Comparison of ENCODE assay signal across 2 cellular contexts in the genomic region with DNA sequence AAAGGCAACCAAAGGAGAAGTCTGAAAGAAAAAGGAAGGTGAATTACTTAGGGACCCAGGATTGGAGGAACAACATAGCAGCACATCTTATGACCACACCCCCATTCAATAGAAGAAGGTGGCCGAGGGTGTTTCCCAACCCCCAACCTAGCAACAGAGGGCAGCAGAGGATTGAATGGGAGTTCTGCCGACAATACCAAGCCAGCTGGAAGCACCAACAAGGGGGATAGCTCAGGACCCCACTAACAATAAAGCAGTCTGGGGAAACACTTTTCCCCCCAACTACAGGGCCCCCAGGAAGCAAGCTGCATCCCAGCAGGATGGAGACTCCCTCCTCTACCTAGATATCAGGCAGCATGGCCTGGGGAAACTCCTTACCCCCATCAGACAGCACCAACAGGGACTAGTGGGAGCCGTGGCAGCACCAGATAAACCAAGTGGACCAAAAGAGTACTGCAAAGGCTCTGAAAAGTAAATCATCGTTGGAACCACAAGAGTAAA.
TF ChIP-seq lines count a peak whose summit lies in the region.

No MANE protein-coding gene starts in this region.

TF ChIP-seq in IMR-90, 13 proteins besides CTCF, POLR2A, EP300 and RAD21:
- TF ChIP-seq FOS (IDR thresholded peaks at IDR 0.05; ENCODE audit: low read depth, low read length): no peak
- TF ChIP-seq NFE2L2 (IDR thresholded peaks at IDR 0.05; ENCODE audit: low read depth, low read length): no peak
- TF ChIP-seq, protein P1, sequence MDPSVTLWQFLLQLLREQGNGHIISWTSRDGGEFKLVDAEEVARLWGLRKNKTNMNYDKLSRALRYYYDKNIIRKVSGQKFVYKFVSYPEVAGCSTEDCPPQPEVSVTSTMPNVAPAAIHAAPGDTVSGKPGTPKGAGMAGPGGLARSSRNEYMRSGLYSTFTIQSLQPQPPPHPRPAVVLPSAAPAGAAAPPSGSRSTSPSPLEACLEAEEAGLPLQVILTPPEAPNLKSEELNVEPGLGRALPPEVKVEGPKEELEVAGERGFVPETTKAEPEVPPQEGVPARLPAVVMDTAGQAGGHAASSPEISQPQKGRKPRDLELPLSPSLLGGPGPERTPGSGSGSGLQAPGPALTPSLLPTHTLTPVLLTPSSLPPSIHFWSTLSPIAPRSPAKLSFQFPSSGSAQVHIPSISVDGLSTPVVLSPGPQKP (IDR thresholded peaks at IDR 0.05; ENCODE audit: borderline replicate concordance, low read depth, low read length): no peak
- no peak for TF ChIP-seq RCOR1 (IDR thresholded peaks at IDR 0.05; ENCODE audit: insufficient replicate concordance, low read length)
- TF ChIP-seq RFX5 (IDR thresholded peaks at IDR 0.05; ENCODE audit: low read depth, low read length): no peak
- no peak for TF ChIP-seq CEBPB (IDR thresholded peaks at IDR 0.05; ENCODE audit: low read depth, low read length)
- no peak for TF ChIP-seq MXI1 (IDR thresholded peaks at IDR 0.05; ENCODE audit: borderline replicate concordance, low read depth, low read length)
- no peak for TF ChIP-seq CHD1 (IDR thresholded peaks at IDR 0.05; ENCODE audit: low read depth, low read length)
- TF ChIP-seq MAFK (IDR thresholded peaks at IDR 0.05; ENCODE audit: low read depth, low read length): no peak
- TF ChIP-seq SMC3 (IDR thresholded peaks at IDR 0.05; ENCODE audit: low read depth, low read length): no peak
- no peak for TF ChIP-seq BHLHE40 (IDR thresholded peaks at IDR 0.05; ENCODE audit: low read depth, low read length)
- no peak for TF ChIP-seq MAZ (IDR thresholded peaks at IDR 0.05; ENCODE audit: borderline replicate concordance, low read depth, low read length)

TF ChIP-seq in K562, 482 proteins besides CTCF, POLR2A, EP300 and RAD21:
- TF ChIP-seq TOE1 (IDR thresholded peaks at IDR 0.05; ENCODE audit: borderline replicate concordance) (0 out of 2 replicates have a peak, but pooled peaks have one; percentile 15), TOE1 (CRISPR knock-in tag; IDR thresholded peaks at IDR 0.05; ENCODE audit: borderline replicate concordance, low read depth) (no peak), PHF20 (IDR thresholded peaks at IDR 0.05; ENCODE audit: partially characterized antibody) (no peak), SIRT6 (IDR thresholded peaks at IDR 0.05; ENCODE audit: low read depth, low read length) (no peak), DEAF1 (CRISPR knock-in tag; IDR thresholded peaks at IDR 0.05) (peak; percentile 73), ETS2 (tag; IDR thresholded peaks at IDR 0.05; ENCODE audit: borderline replicate concordance, poor library complexity, severe bottlenecking) (no peak), SMC3 (conservative IDR thresholded peaks at IDR 0.05; ENCODE audit: insufficient read depth, low read depth, low read length) (peak; percentile 57), NRF1 (conservative IDR thresholded peaks at IDR 0.05 in 1 of 2, IDR thresholded peaks at IDR 0.05 in 1 of 2) (0 out of 4 replicates have a peak, but pooled peaks of 1 of the 2 experiments have one; percentile 18), CTBP1 (IDR thresholded peaks at IDR 0.05; ENCODE audit: borderline replicate concordance) (peak; percentile 44; the same call in 1 of the 2 replicates), ZC3H11A (IDR thresholded peaks at IDR 0.05; ENCODE audit: low read depth, low read length) (no peak), HNRNPK (IDR thresholded peaks at IDR 0.05; ENCODE audit: low read depth, low read length, poor library complexity, severe bottlenecking) (no peak), CC2D1A (IDR thresholded peaks at IDR 0.05) (peak; percentile 28; the same call in 1 of the 2 replicates), STAG1 (CRISPR knock-in tag; IDR thresholded peaks at IDR 0.05; ENCODE audit: borderline replicate concordance) (peak; percentile 32; the same call in 1 of the 2 replicates), CBFA2T2 (conservative IDR thresholded peaks at IDR 0.05) (no peak), CEBPB (tag; IDR thresholded peaks at IDR 0.05) (0 out of 2 replicates have a peak, but pooled peaks have one; percentile 15), ZKSCAN8 (CRISPR knock-in tag; IDR thresholded peaks at IDR 0.05) (peak; percentile 46; the same call in 1 of the 2 replicates)
- TF ChIP-seq, protein P2, sequence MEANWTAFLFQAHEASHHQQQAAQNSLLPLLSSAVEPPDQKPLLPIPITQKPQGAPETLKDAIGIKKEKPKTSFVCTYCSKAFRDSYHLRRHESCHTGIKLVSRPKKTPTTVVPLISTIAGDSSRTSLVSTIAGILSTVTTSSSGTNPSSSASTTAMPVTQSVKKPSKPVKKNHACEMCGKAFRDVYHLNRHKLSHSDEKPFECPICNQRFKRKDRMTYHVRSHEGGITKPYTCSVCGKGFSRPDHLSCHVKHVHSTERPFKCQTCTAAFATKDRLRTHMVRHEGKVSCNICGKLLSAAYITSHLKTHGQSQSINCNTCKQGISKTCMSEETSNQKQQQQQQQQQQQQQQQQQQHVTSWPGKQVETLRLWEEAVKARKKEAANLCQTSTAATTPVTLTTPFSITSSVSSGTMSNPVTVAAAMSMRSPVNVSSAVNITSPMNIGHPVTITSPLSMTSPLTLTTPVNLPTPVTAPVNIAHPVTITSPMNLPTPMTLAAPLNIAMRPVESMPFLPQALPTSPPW (CRISPR knock-in tag; IDR thresholded peaks at IDR 0.05): 0 out of 2 replicates have a peak, but pooled peaks have one; percentile 10
- TF ChIP-seq, protein P3, sequence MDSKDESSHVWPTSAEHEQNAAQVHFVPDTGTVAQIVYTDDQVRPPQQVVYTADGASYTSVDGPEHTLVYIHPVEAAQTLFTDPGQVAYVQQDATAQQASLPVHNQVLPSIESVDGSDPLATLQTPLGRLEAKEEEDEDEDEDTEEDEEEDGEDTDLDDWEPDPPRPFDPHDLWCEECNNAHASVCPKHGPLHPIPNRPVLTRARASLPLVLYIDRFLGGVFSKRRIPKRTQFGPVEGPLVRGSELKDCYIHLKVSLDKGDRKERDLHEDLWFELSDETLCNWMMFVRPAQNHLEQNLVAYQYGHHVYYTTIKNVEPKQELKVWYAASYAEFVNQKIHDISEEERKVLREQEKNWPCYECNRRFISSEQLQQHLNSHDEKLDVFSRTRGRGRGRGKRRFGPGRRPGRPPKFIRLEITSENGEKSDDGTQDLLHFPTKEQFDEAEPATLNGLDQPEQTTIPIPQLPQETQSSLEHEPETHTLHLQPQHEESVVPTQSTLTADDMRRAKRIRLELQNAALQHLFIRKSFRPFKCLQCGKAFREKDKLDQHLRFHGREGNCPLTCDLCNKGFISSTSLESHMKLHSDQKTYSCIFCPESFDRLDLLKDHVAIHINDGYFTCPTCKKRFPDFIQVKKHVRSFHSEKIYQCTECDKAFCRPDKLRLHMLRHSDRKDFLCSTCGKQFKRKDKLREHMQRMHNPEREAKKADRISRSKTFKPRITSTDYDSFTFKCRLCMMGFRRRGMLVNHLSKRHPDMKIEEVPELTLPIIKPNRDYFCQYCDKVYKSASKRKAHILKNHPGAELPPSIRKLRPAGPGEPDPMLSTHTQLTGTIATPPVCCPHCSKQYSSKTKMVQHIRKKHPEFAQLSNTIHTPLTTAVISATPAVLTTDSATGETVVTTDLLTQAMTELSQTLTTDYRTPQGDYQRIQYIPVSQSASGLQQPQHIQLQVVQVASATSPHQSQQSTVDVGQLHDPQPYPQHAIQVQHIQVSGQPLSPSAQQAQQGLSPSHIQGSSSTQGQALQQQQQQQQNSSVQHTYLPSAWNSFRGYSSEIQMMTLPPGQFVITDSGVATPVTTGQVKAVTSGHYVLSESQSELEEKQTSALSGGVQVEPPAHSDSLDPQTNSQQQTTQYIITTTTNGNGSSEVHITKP (IDR thresholded peaks at IDR 0.05; ENCODE audit: partially characterized antibody): peak; percentile 58
- TF ChIP-seq, protein P4, sequence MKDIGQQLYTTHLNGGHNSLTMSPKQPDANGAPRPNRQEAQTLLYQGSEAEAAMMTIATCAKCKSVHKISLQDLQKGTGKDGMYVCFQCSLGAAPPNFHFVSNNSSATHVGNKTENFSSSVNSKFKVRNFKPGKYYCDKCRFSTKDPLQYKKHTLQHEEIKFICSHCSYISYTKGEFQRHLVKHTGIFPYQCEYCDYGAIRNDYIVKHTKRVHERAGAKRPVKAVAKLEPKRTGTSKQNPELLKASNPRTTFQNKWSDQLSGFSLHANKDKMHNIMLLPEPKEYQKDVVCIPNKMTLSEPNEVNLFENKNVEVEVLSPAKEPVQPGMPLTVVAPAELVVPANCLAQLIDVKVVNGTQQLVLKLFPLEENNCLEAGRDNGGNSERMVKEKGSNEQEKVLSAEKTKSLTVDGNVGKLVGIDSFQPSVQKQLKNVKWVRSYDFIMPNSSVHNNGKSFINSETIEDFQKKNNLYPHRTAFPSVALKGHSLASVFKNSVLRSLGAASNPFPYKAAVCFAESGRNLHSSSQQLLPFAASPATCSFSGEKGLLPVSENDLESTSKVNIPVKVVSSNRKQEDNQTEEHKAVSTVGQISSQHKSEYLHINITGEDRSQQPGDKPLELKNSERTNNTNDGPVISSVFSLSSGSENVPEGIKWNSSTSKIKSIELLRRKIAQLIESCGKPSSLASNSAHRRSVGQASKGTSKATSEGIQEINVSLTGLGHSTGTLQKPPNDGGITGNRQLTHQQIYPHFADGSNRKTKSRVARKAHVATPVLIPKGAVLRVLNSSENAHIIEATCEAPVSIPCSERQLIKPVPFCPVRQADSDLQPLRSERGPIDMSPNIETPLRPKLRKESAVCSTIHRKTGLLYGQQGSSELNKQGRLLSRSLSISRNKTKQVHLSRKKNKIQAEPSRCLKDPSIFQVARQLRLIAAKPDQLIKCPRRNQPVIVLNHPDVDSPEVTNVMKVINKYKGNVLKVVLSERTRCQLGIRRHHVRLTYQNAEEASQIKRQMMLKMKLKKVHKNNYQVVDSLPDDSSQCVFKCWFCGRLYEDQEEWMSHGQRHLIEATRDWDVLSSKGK (CRISPR knock-in tag; IDR thresholded peaks at IDR 0.05): no peak
- TF ChIP-seq, protein P5, sequence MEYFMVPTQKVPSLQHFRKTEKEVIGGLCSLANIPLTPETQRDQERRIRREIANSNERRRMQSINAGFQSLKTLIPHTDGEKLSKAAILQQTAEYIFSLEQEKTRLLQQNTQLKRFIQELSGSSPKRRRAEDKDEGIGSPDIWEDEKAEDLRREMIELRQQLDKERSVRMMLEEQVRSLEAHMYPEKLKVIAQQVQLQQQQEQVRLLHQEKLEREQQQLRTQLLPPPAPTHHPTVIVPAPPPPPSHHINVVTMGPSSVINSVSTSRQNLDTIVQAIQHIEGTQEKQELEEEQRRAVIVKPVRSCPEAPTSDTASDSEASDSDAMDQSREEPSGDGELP (CRISPR knock-in tag; IDR thresholded peaks at IDR 0.05; ENCODE audit: borderline replicate concordance): peak; percentile 54; the same call in 1 of the 2 replicates
